Comparison of ENCODE assay signal across 18 cellular contexts in genomic region chr3:28677581-28677980, GRCh38.
DNase-seq lines count a peak whose midpoint lies in the region; ATAC-seq and TF ChIP-seq lines count a peak whose summit lies in the region.
"Had no signal": no experiment of that assay in that cellular context is flagged by ENCODE, and none has a peak within 500 bp of the region (broad histone marks: within the 10 kb centered on the region; RNA-seq: fewer than 3 reads in every experiment).

No MANE protein-coding gene starts in this region.

- no peaks in the 10 kb centered on the region for H3K4me1 Mint-ChIP-seq in MCF 10A (ENCODE audit: insufficient read depth, unreplicated experiment)
- H3K4me1 Mint-ChIP-seq: B cell had no signal

- H3K4me3 Mint-ChIP-seq in MCF 10A (ENCODE audit: unreplicated experiment) = no peak overlapping the region
- H3K4me3 Mint-ChIP-seq: B cell had no signal

- intact Hi-C loops in MCF 10A (cut with micrococcal nuclease) (no loop called here), breast epithelium (cut with DNase I; ENCODE audit: low total_unique reads) (loop anchor here (5.0 kb wide), 1 partner anchor 740 kb away; no protein-coding TSS in a partner anchor), lower lobe of right lung (cut with DNase I) (no loop called here), vagina (cut with DNase I) (no loop called here)

- H3K27me3 ChIP-seq in breast epithelium (no peaks in the 10 kb centered on the region), lower lobe of right lung (ENCODE audit: low read depth) (no peaks in the 10 kb centered on the region), vagina (no peaks in the 10 kb centered on the region)

- ATAC-seq in lower lobe of right lung (peak in 1 of 2 donors; percentile 25), GM18907 (IDR thresholded peaks at IDR 0.05; ENCODE audit: unreplicated experiment) (no peak)
- ATAC-seq: Panc1 had no signal

- POLR2A ChIA-PET in MCF 10A (lab: Yijun Ruan, JAX) = no interaction called here

- H3K4me1 ChIP-seq in breast epithelium (no peaks in the 10 kb centered on the region), lower lobe of right lung (peaks cover 5% of the 10 kb centered on the region), vagina (peaks cover 4% of the 10 kb centered on the region)

- no peak for TF ChIP-seq CTCF in MCF 10A (IDR thresholded peaks at IDR 0.05; ENCODE audit: unreplicated experiment)
- TF ChIP-seq CTCF in breast epithelium (IDR thresholded peaks at IDR 0.05) = no peak
- TF ChIP-seq CTCF in epithelial cell of esophagus (IDR thresholded peaks at IDR 0.05; ENCODE audit: insufficient read depth, low read depth, low read length, missing control alignments) = no peak
- no peak for TF ChIP-seq CTCF in lower lobe of right lung (IDR thresholded peaks at IDR 0.05)
- TF ChIP-seq CTCF in vagina (IDR thresholded peaks at IDR 0.05) = no peak

- no peaks in the 10 kb centered on the region for H3K27me3 Mint-ChIP-seq in MCF 10A (ENCODE audit: insufficient read depth, unreplicated experiment)
- H3K27me3 Mint-ChIP-seq: B cell had no signal

- H3K27ac ChIP-seq in breast epithelium (no peak overlapping the region), lower lobe of right lung (no peak overlapping the region), vagina (peak overlapping the region; percentile 22)
- H3K27ac ChIP-seq: KMS-11 had no signal

- no peak overlapping the region for H3K4me3 ChIP-seq in breast epithelium
- H3K4me3 ChIP-seq in epithelial cell of esophagus (ENCODE audit: low read length) = no peak overlapping the region
- H3K4me3 ChIP-seq in lower lobe of right lung = no peak overlapping the region
- no peak overlapping the region for H3K4me3 ChIP-seq in vagina

- no TSS peak for BruUV-seq in MCF 10A (replicated peaks; lab: Mats Ljungman, UMichigan)

- H3K36me3 Mint-ChIP-seq in MCF 10A (ENCODE audit: insufficient read depth, unreplicated experiment) = no peaks in the 10 kb centered on the region

- CTCF ChIA-PET in MCF 10A (lab: Yijun Ruan, JAX) = interaction anchor here (0.7 to 2.6 kb wide), 4 partner anchors 10 to 405 kb away, joined by 3 to 18 read pairs (median 6); no protein-coding TSS in a partner anchor

- H3K9me3 ChIP-seq in breast epithelium (no peaks in the 10 kb centered on the region), lower lobe of right lung (no peaks in the 10 kb centered on the region), vagina (no peaks in the 10 kb centered on the region)

- H3K36me3 ChIP-seq in breast epithelium (no peaks in the 10 kb centered on the region), lower lobe of right lung (no peaks in the 10 kb centered on the region), vagina (no peaks in the 10 kb centered on the region)

- TF ChIP-seq POLR2A in breast epithelium (IDR thresholded peaks at IDR 0.05) = no peak
- TF ChIP-seq POLR2A in vagina (IDR thresholded peaks at IDR 0.05) = no peak

- peak; percentile 6 for DNase-seq in MCF 10A (ENCODE audit: unreplicated experiment)
- DNase-seq in breast epithelium (ENCODE audit: low spot score in 2 of 2) = no peak
- peak; percentile 29 for DNase-seq in epithelial cell of esophagus (ENCODE audit: low read depth)
- peak; percentile 44 for DNase-seq in lower lobe of right lung
- no peak for DNase-seq in vagina (ENCODE audit: extremely low spot score in 2 of 2)
- no peak for DNase-seq in activated CD8-positive, alpha-beta memory T cell treated with anti-CD3 and anti-CD28 coated beads, Interleukin-2, amount 50 U/mL, for 4 hours
- DNase-seq in NCI-H146 (lab: John Stamatoyannopoulos, UW) = no peak
- DNase-seq: DMS79, IMR-90, NCI-H187 treated with DMSO at 0.1 percent for 48 hours, NCI-H2107, NCI-H226, NCI-H510A treated with DMSO at 0.1 percent for 48 hours, NCI-H748 treated with DMSO at 0.1 percent for 48 hours had no signal

- H3K27ac Mint-ChIP-seq in MCF 10A (ENCODE audit: low read depth, unreplicated experiment) = no peak overlapping the region
- H3K27ac Mint-ChIP-seq: B cell had no signal

- no peaks in the 10 kb centered on the region for H3K9me3 Mint-ChIP-seq in MCF 10A (ENCODE audit: unreplicated experiment)

Comparison
In these comparisons a context has a peak if more than half of its experiments do, and no peak if none do; other contexts are left out.
1. DNase-seq: peak in MCF 10A (single experiment), epithelial cell of esophagus (single experiment) and lower lobe of right lung (single experiment); none in breast epithelium (0 of 2), vagina (0 of 2), activated CD8-positive, alpha-beta memory T cell treated with anti-CD3 and anti-CD28 coated beads, Interleukin-2, amount 50 U/mL, for 4 hours (single experiment) and NCI-H146 (single experiment).